Comparison of ENCODE assay signal across 19 cellular contexts in the genomic region with DNA sequence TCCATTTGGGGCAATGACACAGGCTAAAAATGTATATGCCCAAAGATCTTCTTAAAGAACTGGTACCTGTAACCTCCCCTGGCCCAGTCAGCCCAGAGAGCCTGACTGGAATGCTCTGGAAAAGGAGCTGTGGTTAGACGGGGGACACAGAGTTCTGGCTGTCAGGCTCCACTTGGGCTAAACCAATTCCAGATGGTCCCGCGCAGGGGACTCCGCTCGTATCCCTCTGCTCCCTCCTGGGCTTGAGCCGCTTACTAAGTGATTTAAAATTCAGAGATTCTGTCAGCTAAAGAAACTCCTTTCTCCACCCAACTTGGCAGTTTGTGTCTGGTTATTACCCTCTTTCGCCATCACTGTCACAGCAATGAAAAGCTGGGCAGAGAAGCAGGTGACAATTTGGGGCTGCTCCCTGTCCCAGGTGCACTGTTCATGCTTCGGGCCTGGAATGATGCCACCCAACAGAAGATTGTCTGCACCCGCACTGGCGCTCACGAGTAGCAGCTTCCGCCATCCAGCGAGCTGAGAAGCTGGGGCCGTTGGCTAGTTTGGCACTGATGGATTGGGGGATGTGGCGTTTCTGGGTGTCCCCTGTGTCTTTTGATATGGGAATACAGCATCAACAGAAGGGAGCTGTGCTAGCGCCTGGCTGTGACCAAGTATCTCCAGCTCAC. TPM values are rescaled to one million over a fixed set of nuclear protein-coding genes. Genes with fewer than 3 reads are reported as not detected.
DNase-seq lines count a peak whose midpoint lies in the region; ATAC-seq and TF ChIP-seq lines count a peak whose summit lies in the region.
"Had no signal": no experiment of that assay in that cellular context is flagged by ENCODE, and none has a peak within 500 bp of the region (broad histone marks: within the 10 kb centered on the region; RNA-seq: fewer than 3 reads in every experiment).

No MANE protein-coding gene starts in this region.

- H3K27ac ChIP-seq in GM23248 (peak overlapping the region; percentile 39), osteoblast (ENCODE audit: low read depth, low read length) (no peak overlapping the region)
- H3K27ac ChIP-seq: SJSA1 had no signal

- peak overlapping the region; percentile 33; the same call in 1 of the 2 replicates for H3K9ac ChIP-seq in GM23248

- H3K9me2 ChIP-seq in GM23248 (ENCODE audit: insufficient read depth), result no peaks in the 10 kb centered on the region

- ATAC-seq in GM18519 (IDR thresholded peaks at IDR 0.05; ENCODE audit: low FRiP score, unreplicated experiment), result no peak
- ATAC-seq in HG03342 (IDR thresholded peaks at IDR 0.05; ENCODE audit: unreplicated experiment), result no peak
- no peak for ATAC-seq in HG03571 (IDR thresholded peaks at IDR 0.05; ENCODE audit: unreplicated experiment)
- ATAC-seq: Panc1 had no signal

- H3F3A ChIP-seq in GM23248 (ENCODE audit: insufficient read depth), result peaks cover 12% of the 10 kb centered on the region; the same call in 1 of the 2 replicates

- H3K79me2 ChIP-seq in GM23248 (ENCODE audit: insufficient read depth) (peaks cover 19% of the 10 kb centered on the region; the same call in 1 of the 2 replicates), osteoblast (ENCODE audit: insufficient read depth, low read length) (peaks cover 3% of the 10 kb centered on the region)

- H3K27me3 ChIP-seq in GM23248 (replicated peaks; ENCODE audit: insufficient read depth) (no peaks in the 10 kb centered on the region), osteoblast (ENCODE audit: insufficient read depth, low read length) (peaks cover 3% of the 10 kb centered on the region)
- H3K27me3 ChIP-seq: SJSA1 had no signal

- H4K20me1 ChIP-seq in GM23248 (ENCODE audit: insufficient read depth) (no peaks in the 10 kb centered on the region), osteoblast (ENCODE audit: insufficient read depth, low read length) (no peaks in the 10 kb centered on the region)

- H2AFZ ChIP-seq in GM23248 (no peak overlapping the region), osteoblast (ENCODE audit: low read length) (no peak overlapping the region)

- H3K4me1 ChIP-seq in GM23248 (ENCODE audit: insufficient read depth), result peaks cover 10% of the 10 kb centered on the region; the same call in 1 of the 2 replicates
- peaks cover 4% of the 10 kb centered on the region for H3K4me1 ChIP-seq in osteoblast (ENCODE audit: insufficient read depth, low read length)

- H3K9me3 ChIP-seq in GM23248 (ENCODE audit: low read depth), result no peaks in the 10 kb centered on the region
- H3K9me3 ChIP-seq in osteoblast (ENCODE audit: low read depth, low read length), result no peaks in the 10 kb centered on the region
- H3K9me3 ChIP-seq: BLaER1 treated with 17β-estradiol and CSF1 and Interleukin-3, amounts not matched to agents 10 nM and 100 nM; SJSA1 had no signal

- DNase-seq in AG10803 (ENCODE audit: low read depth), result peak; percentile 64
- DNase-seq in GM23248, result peak; percentile 47
- peak; percentile 32 for DNase-seq in epidermal melanocyte (ENCODE audit: insufficient read length, low spot score)
- peak; percentile 66 for DNase-seq in osteoblast (ENCODE audit: insufficient read length, low spot score, missing footprints)
- no peak for DNase-seq in DMS53 (lab: John Stamatoyannopoulos, UW)
- DNase-seq: DMS79 treated with DMSO at 0.1 percent for 48 hours, HCEC 1CT, Kasumi-1, MM.1S, NCI-H1092, NCI-H2081, NCI-H2171 treated with DMSO at 0.1 percent for 48 hours, NCI-H446 treated with DMSO at 0.1 percent for 48 hours had no signal

- H3K4me2 ChIP-seq in GM23248 (ENCODE audit: unreplicated experiment) (no peak overlapping the region), osteoblast (ENCODE audit: insufficient read depth, low read length) (no peak overlapping the region)
- H3K4me2 ChIP-seq: BLaER1 treated with 17β-estradiol and CSF1 and Interleukin-3, amounts not matched to agents 10 nM and 100 nM had no signal

- H3K36me3 ChIP-seq in GM23248 (ENCODE audit: low read depth), result no peaks in the 10 kb centered on the region
- peaks cover 16% of the 10 kb centered on the region for H3K36me3 ChIP-seq in osteoblast (ENCODE audit: insufficient read depth, low read length)

- TF ChIP-seq CTCF in AG10803 (conservative IDR thresholded peaks at IDR 0.05; ENCODE audit: low read length) (no peak), osteoblast (IDR thresholded peaks at IDR 0.05; ENCODE audit: extremely low read depth, low read depth, low read length) (no peak)

- H3K4me3 ChIP-seq in AG10803 (ENCODE audit: low read length), result no peak overlapping the region
- H3K4me3 ChIP-seq in GM23248, result no peak overlapping the region
- no peak overlapping the region for H3K4me3 ChIP-seq in osteoblast (ENCODE audit: insufficient read depth, low read length)
- H3K4me3 ChIP-seq: BLaER1 treated with 17β-estradiol and CSF1 and Interleukin-3, amounts not matched to agents 10 nM and 100 nM; SJSA1 had no signal

- in situ Hi-C loops in GM23248 (cut with MboI), result no loop called here

- WGBS in GM23248 (ENCODE audit: low coverage in 1 of 2, low lambda C conversion rate in 2 of 2, missing lambda C conversion rate in 2 of 2), 2 experiments, result 38 to 41% methylated on average over 14 to 15 of the region's 16 CpGs

RNA-seq across cellular contexts. Expression of gene IRAK1, which starts 6.6 kb away (rescaled TPM):
- 45.3 and 54.7 TPM in 2 replicates for total RNA-seq in GM23248 (2014; rRNA removed; shearing (Covaris generic))
- 58.7 and 58.8 TPM in 2 replicates for polyA plus RNA-seq in GM23248 (2016; fragmentation: Nextera tagmentation; extraction: Ambion mirVana)
- 99.5 and 100 TPM in 2 replicates for total RNA-seq in osteoblast

RNA-seq across cellular contexts. Expression of gene TMEM187, which starts 53.7 kb away (rescaled TPM):
- 7.6 and 9.9 TPM in 2 replicates for total RNA-seq in GM23248 (2014; rRNA removed; shearing (Covaris generic))
- polyA plus RNA-seq in GM23248 (2016; fragmentation: Nextera tagmentation; extraction: Ambion mirVana), result 8.5 and 10.0 TPM in 2 replicates
- 6.9 and 8.5 TPM in 2 replicates for total RNA-seq in osteoblast

RNA-seq across cellular contexts. Expression of gene HCFC1, which starts 54.7 kb away (rescaled TPM):
- 24.0 and 26.4 TPM in 2 replicates for total RNA-seq in GM23248 (2014; rRNA removed; shearing (Covaris generic))
- polyA plus RNA-seq in GM23248 (2016; fragmentation: Nextera tagmentation; extraction: Ambion mirVana), result 12.5 and 12.6 TPM in 2 replicates
- total RNA-seq in osteoblast, result 22.1 and 24.6 TPM in 2 replicates
